Comparison of ENCODE assay signal across 8 cellular contexts in genomic region chr10:69866688-69867461, GRCh38.
DNase-seq lines count a peak whose midpoint lies in the region; ATAC-seq and TF ChIP-seq lines count a peak whose summit lies in the region.
"Had no signal": no experiment of that assay in that cellular context is flagged by ENCODE, and none has a peak within 500 bp of the region (broad histone marks: within the 10 kb centered on the region; RNA-seq: fewer than 3 reads in every experiment).

No MANE protein-coding gene starts in this region.

- H4K91ac ChIP-seq in mesenchymal stem cell (ENCODE audit: low read length): peak overlapping the region; percentile 98

- peak overlapping the region; percentile 51 to 85 for H3K4ac ChIP-seq in mesenchymal stem cell (ENCODE audit: low read depth in 1 of 2, low read length in 2 of 2)

- peak overlapping the region; percentile 11 to 59 for H2BK12ac ChIP-seq in mesenchymal stem cell (ENCODE audit: low read length in 2 of 2)

- H3K4me3 Mint-ChIP-seq in activated T-helper 17 cell treated with anti-CD3 and anti-CD28 coated beads, Interleukin-2, amount 50 U/mL, for 72 hours: no peak overlapping the region

- H3K9ac ChIP-seq in mesenchymal stem cell (ENCODE audit: low read length): peak overlapping the region; percentile 87
- no peak overlapping the region for H3K9ac ChIP-seq in MM.1S (ENCODE audit: low read length)

- H3K79me1 ChIP-seq in mesenchymal stem cell (replicated peaks; ENCODE audit: low read length, poor library complexity, severe bottlenecking): peaks cover 16% of the 10 kb centered on the region

- H3K27me3 Mint-ChIP-seq in activated T-helper 17 cell treated with anti-CD3 and anti-CD28 coated beads, Interleukin-2, amount 50 U/mL, for 72 hours: peaks cover 5% of the 10 kb centered on the region

- H3K4me1 Mint-ChIP-seq in activated T-helper 17 cell treated with anti-CD3 and anti-CD28 coated beads, Interleukin-2, amount 50 U/mL, for 72 hours: no peaks in the 10 kb centered on the region

- peaks cover 0 to 3% of the 10 kb centered on the region in 2 experiments for H3K36me3 ChIP-seq in mesenchymal stem cell (ENCODE audit: control insufficient read depth in 1 of 2, insufficient read depth in 2 of 2, low read depth in 1 of 2, low read length in 2 of 2)
- no peaks in the 10 kb centered on the region for H3K36me3 ChIP-seq in upper lobe of right lung
- no peaks in the 10 kb centered on the region for H3K36me3 ChIP-seq in MM.1S (replicated peaks; ENCODE audit: insufficient read depth, low read length)

- H2BK15ac ChIP-seq in mesenchymal stem cell (ENCODE audit: low read depth, poor library complexity, severe bottlenecking): peak overlapping the region; percentile 23

- H3K4me1 ChIP-seq in mesenchymal stem cell (ENCODE audit: control insufficient read depth, insufficient read depth, low read depth, low read length): peaks cover 41% of the 10 kb centered on the region
- peaks cover under 1% of the 10 kb centered on the region for H3K4me1 ChIP-seq in upper lobe of right lung
- no peaks in the 10 kb centered on the region for H3K4me1 ChIP-seq in MM.1S (ENCODE audit: low read length)

- H3K4me2 ChIP-seq in mesenchymal stem cell (ENCODE audit: low read length, poor library complexity, severe bottlenecking) (peak overlapping the region; percentile 60), MM.1S (ENCODE audit: low read depth, low read length) (no peak overlapping the region)

- H3K27me3 ChIP-seq in mesenchymal stem cell (ENCODE audit: control insufficient read depth in 1 of 2, insufficient read depth in 1 of 2, low read length in 2 of 2) (no peaks in the 10 kb centered on the region), upper lobe of right lung (no peaks in the 10 kb centered on the region), MM.1S (replicated peaks; ENCODE audit: insufficient read depth, low read length) (peaks cover 58% of the 10 kb centered on the region)

- no peak overlapping the region for H3K27ac Mint-ChIP-seq in activated T-helper 17 cell treated with anti-CD3 and anti-CD28 coated beads, Interleukin-2, amount 50 U/mL, for 72 hours

- H3K9me3 Mint-ChIP-seq in activated T-helper 17 cell treated with anti-CD3 and anti-CD28 coated beads, Interleukin-2, amount 50 U/mL, for 72 hours: no peaks in the 10 kb centered on the region

- H4K20me1 ChIP-seq in MM.1S (ENCODE audit: insufficient read depth, low read length): no peaks in the 10 kb centered on the region

- H2BK120ac ChIP-seq in mesenchymal stem cell (ENCODE audit: low read depth, low read length): peak overlapping the region; percentile 40

- peak overlapping the region; percentile 84 for H3K27ac ChIP-seq in mesenchymal stem cell (ENCODE audit: low read length, poor library complexity, severe bottlenecking)
- peak overlapping the region; percentile 36 for H3K27ac ChIP-seq in upper lobe of right lung
- no peak overlapping the region for H3K27ac ChIP-seq in MM.1S (ENCODE audit: low read length)

- no peaks in the 10 kb centered on the region for H3K36me3 Mint-ChIP-seq in activated T-helper 17 cell treated with anti-CD3 and anti-CD28 coated beads, Interleukin-2, amount 50 U/mL, for 72 hours (ENCODE audit: low read depth)

- DNase-seq in NCI-H2227 (lab: John Stamatoyannopoulos, UW; ENCODE audit: unreplicated experiment): peak; percentile 59
- DNase-seq in ecto neural progenitor cell (ENCODE audit: low spot score): peak; percentile 72
- DNase-seq in mesenchymal stem cell: peak; percentile 89
- no peak for DNase-seq in upper lobe of right lung
- no peak for DNase-seq in MM.1S
- DNase-seq: NCI-H1105 had no signal

- no peaks in the 10 kb centered on the region for H3K9me2 ChIP-seq in MM.1S (replicated peaks; ENCODE audit: insufficient read depth, low read length)

- peak overlapping the region; percentile 53 to 94 for H3K18ac ChIP-seq in mesenchymal stem cell (ENCODE audit: low read depth in 1 of 2, low read length in 2 of 2)

- peak overlapping the region; percentile 94 for H4K8ac ChIP-seq in mesenchymal stem cell (ENCODE audit: low read length)

- 35% methylated on average over 24 of the region's 28 CpGs for WGBS in mesenchymal stem cell

- H3F3A ChIP-seq in MM.1S (ENCODE audit: insufficient read depth, low read length): no peaks in the 10 kb centered on the region

- TF ChIP-seq CTCF in upper lobe of right lung (IDR thresholded peaks at IDR 0.05) (no peak), MM.1S (IDR thresholded peaks at IDR 0.05; ENCODE audit: low read length) (no peak)

- intact Hi-C loops in upper lobe of right lung (cut with DNase I): no loop called here

- peak overlapping the region; percentile 65 for H2AK5ac ChIP-seq in mesenchymal stem cell (ENCODE audit: low read length, severe bottlenecking)

- peak overlapping the region in 1 of 2 experiments; percentile 64 for H3K4me3 ChIP-seq in mesenchymal stem cell (ENCODE audit: insufficient read depth in 1 of 2, low read depth in 1 of 2, low read length in 2 of 2)
- no peak overlapping the region for H3K4me3 ChIP-seq in upper lobe of right lung
- no peak overlapping the region for H3K4me3 ChIP-seq in MM.1S (ENCODE audit: low read length)

- H2BK5ac ChIP-seq in mesenchymal stem cell (ENCODE audit: low read depth, low read length, poor library complexity, severe bottlenecking): peak overlapping the region; percentile 39

- peak; percentile 32 for ATAC-seq in upper lobe of right lung
- ATAC-seq in activated T-helper 17 cell treated with anti-CD3 and anti-CD28 coated beads, Interleukin-2, amount 50 U/mL, for 72 hours (replicated peaks): no peak
- ATAC-seq in GM21619 (IDR thresholded peaks at IDR 0.05; ENCODE audit: unreplicated experiment): no peak

- peak overlapping the region; percentile 16 for H2AFZ ChIP-seq in mesenchymal stem cell (ENCODE audit: low read depth, low read length)
- no peak overlapping the region for H2AFZ ChIP-seq in MM.1S (ENCODE audit: low read length)

- H3K9me3 ChIP-seq in mesenchymal stem cell (ENCODE audit: control insufficient read depth, low read length) (no peaks in the 10 kb centered on the region), upper lobe of right lung (no peaks in the 10 kb centered on the region), MM.1S (replicated peaks; ENCODE audit: insufficient read depth, low read length) (no peaks in the 10 kb centered on the region)

- peak overlapping the region in 1 of 2 experiments; percentile 35 for H3K14ac ChIP-seq in mesenchymal stem cell (ENCODE audit: low read length in 2 of 2)

- H3K79me2 ChIP-seq in MM.1S (ENCODE audit: low read length): no peaks in the 10 kb centered on the region

- H3K23ac ChIP-seq in mesenchymal stem cell (ENCODE audit: low read length in 2 of 2): peak overlapping the region in 1 of 2 experiments; percentile 63

Comparison
In these comparisons a context has a peak if more than half of its experiments do, and no peak if none do; other contexts are left out.
1. DNase-seq: peak in NCI-H2227 (single experiment), ecto neural progenitor cell (single experiment) and mesenchymal stem cell (single experiment); none in upper lobe of right lung (single experiment) and MM.1S (single experiment).